ENCODE assay signal across 6 cellular contexts in genomic region chr1:207049514-207049913, GRCh38. TPM values are rescaled to one million over a fixed set of nuclear protein-coding genes. Genes with fewer than 3 reads are reported as not detected.
DNase-seq lines count a peak whose midpoint lies in the region; ATAC-seq and TF ChIP-seq lines count a peak whose summit lies in the region.

No MANE protein-coding gene starts in this region.

- no peak overlapping the region for H3K27ac Mint-ChIP-seq in glutamatergic neuron (ENCODE audit: unreplicated experiment)

- TF ChIP-seq CTCF in left ventricle myocardium inferior (IDR thresholded peaks at IDR 0.05; ENCODE audit: borderline replicate concordance) (no peak), glutamatergic neuron (IDR thresholded peaks at IDR 0.05; ENCODE audit: partially characterized antibody, unreplicated experiment) (no peak), upper lobe of right lung (IDR thresholded peaks at IDR 0.05) (no peak)

- DNase-seq in left ventricle myocardium inferior, result no peak
- no peak for DNase-seq in cardiac septum (ENCODE audit: low spot score)
- no peak for DNase-seq in glutamatergic neuron
- no peak for DNase-seq in upper lobe of right lung
- DNase-seq in NCI-H1105 (lab: John Stamatoyannopoulos, UW), result no peak
- no peak for DNase-seq in activated gamma-delta T cell (lab: John Stamatoyannopoulos, UW)

- H3K27me3 ChIP-seq in left ventricle myocardium inferior (ENCODE audit: low read depth) (no peaks in the 10 kb centered on the region), upper lobe of right lung (no peaks in the 10 kb centered on the region)

- H3K4me1 ChIP-seq in left ventricle myocardium inferior, result peaks cover 89% of the 10 kb centered on the region
- H3K4me1 ChIP-seq in upper lobe of right lung, result peaks cover 48% of the 10 kb centered on the region

- intact Hi-C loops in left ventricle myocardium inferior (cut with micrococcal nuclease) (no loop called here), cardiac septum (cut with DNase I) (loop anchor here (2.0 kb wide), 1 partner anchor 27 kb away; no protein-coding TSS in a partner anchor), upper lobe of right lung (cut with DNase I) (no loop called here)

- no peaks in the 10 kb centered on the region for H3K36me3 Mint-ChIP-seq in glutamatergic neuron (ENCODE audit: unreplicated experiment)

- no peaks in the 10 kb centered on the region for H3K9me3 ChIP-seq in left ventricle myocardium inferior (replicated peaks)
- no peaks in the 10 kb centered on the region for H3K9me3 ChIP-seq in upper lobe of right lung

- ATAC-seq in upper lobe of right lung, result no peak

- peak overlapping the region; percentile 95 for H3K4me3 ChIP-seq in left ventricle myocardium inferior
- peak overlapping the region; percentile 86 for H3K4me3 ChIP-seq in upper lobe of right lung

- H3K36me3 ChIP-seq in left ventricle myocardium inferior (peaks cover 19% of the 10 kb centered on the region), upper lobe of right lung (peaks cover 29% of the 10 kb centered on the region)

- H3K9me3 Mint-ChIP-seq in glutamatergic neuron (ENCODE audit: unreplicated experiment), result peaks cover 4% of the 10 kb centered on the region

- H3K27ac ChIP-seq in left ventricle myocardium inferior (replicated peaks), result peak overlapping the region; percentile 97
- H3K27ac ChIP-seq in upper lobe of right lung, result no peak overlapping the region

- peaks cover 7% of the 10 kb centered on the region for H3K4me1 Mint-ChIP-seq in glutamatergic neuron (ENCODE audit: low read depth, unreplicated experiment)

- H3K27me3 Mint-ChIP-seq in glutamatergic neuron (ENCODE audit: unreplicated experiment), result peaks cover 6% of the 10 kb centered on the region

- peak overlapping the region; percentile 100 for H3K4me3 Mint-ChIP-seq in glutamatergic neuron (ENCODE audit: unreplicated experiment)

RNA-seq across cellular contexts. Expression of gene YOD1, which starts 1.5 kb away (rescaled TPM):
- total RNA-seq in left ventricle myocardium inferior (4.2 TPM), cardiac septum (7.2 TPM), glutamatergic neuron (ENCODE audit: unreplicated experiment) (7.9 TPM), upper lobe of right lung (7.0 TPM)

RNA-seq across cellular contexts. Expression of gene PFKFB2, which starts 3.6 kb away (rescaled TPM):
- total RNA-seq in left ventricle myocardium inferior, result 107 TPM
- total RNA-seq in cardiac septum, result 49.9 TPM
- total RNA-seq in glutamatergic neuron (ENCODE audit: unreplicated experiment), result 3.6 TPM
- total RNA-seq in upper lobe of right lung, result 49.9 TPM

RNA-seq across cellular contexts. Expression of gene C1orf116, which starts 17.0 kb away (rescaled TPM):
- 0.74 TPM for total RNA-seq in left ventricle myocardium inferior
- 0.70 TPM for total RNA-seq in cardiac septum
- total RNA-seq in glutamatergic neuron (ENCODE audit: unreplicated experiment), result not detected
- total RNA-seq in upper lobe of right lung, result 128 TPM

RNA-seq across cellular contexts. Expression of gene C4BPB, which starts 39.1 kb away (rescaled TPM):
- total RNA-seq in left ventricle myocardium inferior, result 0.30 TPM
- 0.24 TPM for total RNA-seq in cardiac septum
- not detected for total RNA-seq in glutamatergic neuron (ENCODE audit: unreplicated experiment)
- 6.6 TPM for total RNA-seq in upper lobe of right lung

RNA-seq across cellular contexts. Expression of gene C4BPA, which starts 54.5 kb away (rescaled TPM):
- total RNA-seq in left ventricle myocardium inferior, result not detected
- not detected for total RNA-seq in cardiac septum
- total RNA-seq in glutamatergic neuron (ENCODE audit: unreplicated experiment), result not detected
- total RNA-seq in upper lobe of right lung, result 175 TPM

Comparison
In these comparisons a context has a peak if more than half of its experiments do, and no peak if none do; other contexts are left out.
1. RNA of gene PFKFB2, which starts 3.6 kb away (total RNA-seq): 107 TPM in left ventricle myocardium inferior (single experiment), 49.9 TPM in upper lobe of right lung (single experiment) and 49.9 TPM in cardiac septum (single experiment); 3.6 TPM in glutamatergic neuron (single experiment); every median in the first group is over 10 times any median in the second.
2. RNA of gene C1orf116, which starts 17.0 kb away (total RNA-seq): 128 TPM in upper lobe of right lung (single experiment); 0.74 TPM in left ventricle myocardium inferior (single experiment), 0.70 TPM in cardiac septum (single experiment) and not detected in glutamatergic neuron (single experiment); every median in the first group is over 10 times any median in the second.